ENCODE assay signal across 10 cellular contexts in genomic region chr2:177255227-177255601, GRCh38. TPM values are rescaled to one million over a fixed set of nuclear protein-coding genes. Genes with fewer than 3 reads are reported as not detected.
DNase-seq lines count a peak whose midpoint lies in the region; ATAC-seq and TF ChIP-seq lines count a peak whose summit lies in the region.
"Had no signal": no experiment of that assay in that cellular context is flagged by ENCODE, and none has a peak within 500 bp of the region (broad histone marks: within the 10 kb centered on the region; RNA-seq: fewer than 3 reads in every experiment).

No MANE protein-coding gene starts in this region.

- DNase-seq in HFFc6: no peak
- DNase-seq in immature natural killer cell: no peak
- DNase-seq in substantia nigra (lab: John Stamatoyannopoulos, UW): no peak
- no peak for DNase-seq in stimulated activated naive CD4-positive, alpha-beta T cell treated with Interleukin-2 at 50 U/mL for 16 hours (lab: John Stamatoyannopoulos, UW)
- no peak for DNase-seq in ecto neural progenitor cell (ENCODE audit: low spot score)
- no peak for DNase-seq in GM20000 (ENCODE audit: low spot score)
- DNase-seq: aorta, NCI-H69 had no signal

- TF ChIP-seq CTCF in HFFc6 (IDR thresholded peaks at IDR 0.05) (no peak), GM20000 (IDR thresholded peaks at IDR 0.05; ENCODE audit: extremely low read depth, missing control alignments) (no peak)

- ATAC-seq in activated T-helper 17 cell treated with anti-CD3 and anti-CD28 coated beads, Interleukin-2, amount 50 U/mL, for 72 hours (replicated peaks): no peak

- H3K4me1 Mint-ChIP-seq in HFFc6 (ENCODE audit: low read depth) (peaks cover 71% of the 10 kb centered on the region), immature natural killer cell (peaks cover 92 to 99% of the 10 kb centered on the region in 2 donors)
- H3K4me1 Mint-ChIP-seq in activated T-helper 17 cell treated with anti-CD3 and anti-CD28 coated beads, Interleukin-2, amount 50 U/mL, for 72 hours: peaks cover 60% of the 10 kb centered on the region

- H3K27ac Mint-ChIP-seq in HFFc6 (peak overlapping the region; percentile 69), immature natural killer cell (peak overlapping the region; percentile 50 to 100 (median 99))
- H3K27ac Mint-ChIP-seq in activated T-helper 17 cell treated with anti-CD3 and anti-CD28 coated beads, Interleukin-2, amount 50 U/mL, for 72 hours: peak overlapping the region; percentile 62

- H3K9me3 Mint-ChIP-seq in HFFc6 (0 out of 2 replicates have a peak, but pooled peaks cover 6% of the 10 kb centered on the region), immature natural killer cell (no peaks in the 10 kb centered on the region)
- H3K9me3 Mint-ChIP-seq in activated T-helper 17 cell treated with anti-CD3 and anti-CD28 coated beads, Interleukin-2, amount 50 U/mL, for 72 hours: no peaks in the 10 kb centered on the region

- H3K27me3 Mint-ChIP-seq in HFFc6 (ENCODE audit: insufficient read depth) (no peaks in the 10 kb centered on the region; the same call in 1 of the 2 replicates), immature natural killer cell (ENCODE audit: low read depth in 3 of 3) (peaks cover 8 to 21% (median 14%) of the 10 kb centered on the region in 3 donors)
- H3K27me3 Mint-ChIP-seq in activated T-helper 17 cell treated with anti-CD3 and anti-CD28 coated beads, Interleukin-2, amount 50 U/mL, for 72 hours: no peaks in the 10 kb centered on the region

- peaks cover 55% of the 10 kb centered on the region for H3K36me3 Mint-ChIP-seq in HFFc6 (ENCODE audit: low read depth)
- H3K36me3 Mint-ChIP-seq in activated T-helper 17 cell treated with anti-CD3 and anti-CD28 coated beads, Interleukin-2, amount 50 U/mL, for 72 hours (ENCODE audit: low read depth): peaks cover 87% of the 10 kb centered on the region
- peaks cover 4 to 5% (median 4%) of the 10 kb centered on the region in 3 donors for H3K36me3 Mint-ChIP-seq in immature natural killer cell

- H3K4me3 Mint-ChIP-seq in HFFc6 (no peak overlapping the region), immature natural killer cell (no peak overlapping the region)
- peak overlapping the region; percentile 13 for H3K4me3 Mint-ChIP-seq in activated T-helper 17 cell treated with anti-CD3 and anti-CD28 coated beads, Interleukin-2, amount 50 U/mL, for 72 hours
- H3K4me3 Mint-ChIP-seq: nephron had no signal

- H3K27ac ChIP-seq in substantia nigra (ENCODE audit: low read depth, low read length, poor library complexity, severe bottlenecking): peak overlapping the region; percentile 56

RNA-seq across cellular contexts. Expression of gene NFE2L2, which starts 9.3 kb away (rescaled TPM):
- 10 to 100 TPM; 59.0 to 76.5 (median 67.8) TPM for total RNA-seq in HFFc6 (2021; fragmentation: NEBNext Ultra II Directional; extraction: Animal tissue kit (Norgen Biotek cat#: 25700))
- 10 to 100 TPM; 39.3 to 49.4 TPM for total RNA-seq in activated T-helper 17 cell treated with anti-CD3 and anti-CD28 coated beads, Interleukin-2, amount 50 U/mL, for 72 hours
- 10 to 100 TPM; 36.9 to 50.2 (median 41.2) TPM for polyA plus RNA-seq in immature natural killer cell

RNA-seq across cellular contexts. Expression of gene HNRNPA3, which starts 42.6 kb away (rescaled TPM):
- total RNA-seq in HFFc6 (2021; fragmentation: NEBNext Ultra II Directional; extraction: Animal tissue kit (Norgen Biotek cat#: 25700)): 100 to 1,000 TPM; 165 to 253 (median 205) TPM
- total RNA-seq in activated T-helper 17 cell treated with anti-CD3 and anti-CD28 coated beads, Interleukin-2, amount 50 U/mL, for 72 hours: 100 to 1,000 TPM; 120 to 260 TPM
- polyA plus RNA-seq in immature natural killer cell: 10 to 100 TPM; 47.7 to 85.5 (median 49.7) TPM
